Comparison of ENCODE assay signal across 8 cellular contexts in the genomic region with DNA sequence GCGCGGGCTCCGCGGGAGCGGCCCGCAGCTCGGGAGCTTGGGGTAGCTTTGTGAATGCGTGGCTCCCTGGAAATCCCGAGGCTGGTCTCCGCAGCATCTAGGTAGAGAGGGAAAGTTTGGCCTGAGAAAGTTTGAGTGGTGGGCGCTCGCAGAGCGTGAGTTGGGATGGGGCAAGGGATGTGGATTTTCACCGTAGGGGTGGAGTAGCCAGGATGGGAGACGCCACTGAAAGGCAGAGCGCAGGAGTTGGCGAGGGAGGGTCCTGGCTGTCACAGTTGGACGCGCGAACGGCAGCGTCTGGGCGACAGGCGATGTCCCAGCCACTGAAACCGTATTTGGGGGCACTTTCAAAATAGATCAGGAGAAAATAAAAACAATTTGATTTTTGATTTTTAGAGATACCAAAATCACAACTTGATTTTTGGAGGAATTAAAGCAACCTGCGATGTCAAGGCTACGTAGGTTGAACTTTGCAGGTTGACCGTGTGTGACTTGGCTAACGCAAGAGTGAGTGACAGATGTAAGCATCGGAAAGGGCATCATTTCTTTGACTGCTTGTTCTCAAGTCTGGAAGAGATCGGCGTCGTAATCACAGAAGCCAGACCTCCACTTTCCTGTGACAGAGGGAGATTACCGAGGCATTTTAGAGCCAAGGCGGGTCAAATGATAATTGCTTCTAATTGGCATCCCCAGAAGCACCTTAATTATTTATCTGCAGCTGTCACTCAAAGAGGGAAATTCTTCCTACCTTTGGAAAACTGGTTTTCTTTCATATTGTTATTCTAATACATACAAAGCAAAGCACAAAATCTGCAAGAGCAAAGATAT. TPM values are rescaled to one million over a fixed set of nuclear protein-coding genes. Genes with fewer than 3 reads are reported as not detected.
DNase-seq lines count a peak whose midpoint lies in the region; ATAC-seq and TF ChIP-seq lines count a peak whose summit lies in the region.

No MANE protein-coding gene starts in this region.

- no peak for ATAC-seq in CD4-positive, alpha-beta T cell (ENCODE audit: poor library complexity)
- no peak for ATAC-seq in activated naive CD8-positive, alpha-beta T cell treated with anti-CD3 and anti-CD28 coated beads, Interleukin-2, amount 50 U/mL, for 24 hours
- ATAC-seq in stimulated activated memory B cell treated with anti-CD40 and anti-IgM and Interleukin-4, amounts not matched to agents 10 μg/mL and 1 μg/mL and 100 μg/mL, for 72 hours = no peak
- ATAC-seq in HG02623 (IDR thresholded peaks at IDR 0.05; ENCODE audit: unreplicated experiment) = no peak

- peaks cover 4% of the 10 kb centered on the region for H3K36me3 ChIP-seq in iPS-20b (ENCODE audit: insufficient read depth, low read depth, low read length)

- POLR2A ChIA-PET in CD4-positive, alpha-beta T cell (lab: Charles Lee) = interaction anchor here (2.3 to 3.6 kb wide), 4 partner anchors 31 to 237 kb away, joined by 7 to 33 read pairs (median 16); a partner anchor contains a TSS

- peak overlapping the region; percentile 39 for H3K4me3 ChIP-seq in LNCaP clone FGC (ENCODE audit: low read depth, low read length)
- peak overlapping the region; percentile 85 for H3K4me3 ChIP-seq in iPS-20b (ENCODE audit: low read length)

- CTCF ChIA-PET in CD4-positive, alpha-beta T cell (lab: Charles Lee) = interaction anchor here (1.7 kb wide), 1 partner anchor 208 kb away, joined by 4 read pairs; no protein-coding TSS in a partner anchor

- H3K9me3 ChIP-seq in CD4-positive, alpha-beta T cell (ENCODE audit: control insufficient read depth, low read length) = no peaks in the 10 kb centered on the region
- no peaks in the 10 kb centered on the region for H3K9me3 ChIP-seq in iPS-20b (ENCODE audit: insufficient read depth, low read depth, low read length)

- H3K9me3 Mint-ChIP-seq in CD4-positive, alpha-beta T cell = no peaks in the 10 kb centered on the region
- no peaks in the 10 kb centered on the region for H3K9me3 Mint-ChIP-seq in activated naive CD8-positive, alpha-beta T cell treated with anti-CD3 and anti-CD28 coated beads, Interleukin-2, amount 50 U/mL, for 24 hours
- no peaks in the 10 kb centered on the region for H3K9me3 Mint-ChIP-seq in stimulated activated memory B cell treated with anti-CD40 and anti-IgM and Interleukin-4, amounts not matched to agents 10 μg/mL and 1 μg/mL and 100 μg/mL, for 72 hours

- no peak overlapping the region for H3K27ac ChIP-seq in CD4-positive, alpha-beta T cell (ENCODE audit: low read depth, low read length)
- H3K27ac ChIP-seq in iPS-20b (ENCODE audit: low read length) = no peak overlapping the region

- peaks cover 38% of the 10 kb centered on the region for H3K4me1 Mint-ChIP-seq in CD4-positive, alpha-beta T cell (ENCODE audit: low read depth)
- H3K4me1 Mint-ChIP-seq in activated naive CD8-positive, alpha-beta T cell treated with anti-CD3 and anti-CD28 coated beads, Interleukin-2, amount 50 U/mL, for 24 hours = peaks cover 39% of the 10 kb centered on the region
- peaks cover 43% of the 10 kb centered on the region for H3K4me1 Mint-ChIP-seq in stimulated activated memory B cell treated with anti-CD40 and anti-IgM and Interleukin-4, amounts not matched to agents 10 μg/mL and 1 μg/mL and 100 μg/mL, for 72 hours

- peaks cover 4% of the 10 kb centered on the region for H3K36me3 Mint-ChIP-seq in CD4-positive, alpha-beta T cell (ENCODE audit: low read depth)
- no peaks in the 10 kb centered on the region for H3K36me3 Mint-ChIP-seq in activated naive CD8-positive, alpha-beta T cell treated with anti-CD3 and anti-CD28 coated beads, Interleukin-2, amount 50 U/mL, for 24 hours (ENCODE audit: low read depth)
- H3K36me3 Mint-ChIP-seq in stimulated activated memory B cell treated with anti-CD40 and anti-IgM and Interleukin-4, amounts not matched to agents 10 μg/mL and 1 μg/mL and 100 μg/mL, for 72 hours = no peaks in the 10 kb centered on the region

- peak overlapping the region; percentile 86 for H3K4me3 Mint-ChIP-seq in CD4-positive, alpha-beta T cell
- H3K4me3 Mint-ChIP-seq in activated naive CD8-positive, alpha-beta T cell treated with anti-CD3 and anti-CD28 coated beads, Interleukin-2, amount 50 U/mL, for 24 hours = peak overlapping the region; percentile 83
- peak overlapping the region; percentile 82 for H3K4me3 Mint-ChIP-seq in stimulated activated memory B cell treated with anti-CD40 and anti-IgM and Interleukin-4, amounts not matched to agents 10 μg/mL and 1 μg/mL and 100 μg/mL, for 72 hours

- intact Hi-C loops in CD4-positive, alpha-beta T cell (cut with DNase I, micrococcal nuclease) = loop anchor here (2.0 to 5.0 kb wide), 2 partner anchors 19 to 558 kb away; no protein-coding TSS in a partner anchor

- H3K4me1 ChIP-seq in iPS-20b (ENCODE audit: insufficient read depth, low read length) = peaks cover 53% of the 10 kb centered on the region

- peak in 1 of 10 experiments; percentile 7 for DNase-seq in CD4-positive, alpha-beta T cell
- no peak for DNase-seq in LNCaP clone FGC (ENCODE audit: low read depth)
- no peak for DNase-seq in activated naive CD8-positive, alpha-beta T cell treated with anti-CD3 and anti-CD28 coated beads, Interleukin-2, amount 50 U/mL, for 24 hours
- DNase-seq in mesenteric fat pad (ENCODE audit: low spot score) = no peak
- DNase-seq in activated effector memory CD4-positive, alpha-beta T cell treated with Interleukin-2 at 50 U/mL for 16 hours = no peak

- peaks cover 88% of the 10 kb centered on the region for H3K27me3 Mint-ChIP-seq in CD4-positive, alpha-beta T cell
- peaks cover 58% of the 10 kb centered on the region for H3K27me3 Mint-ChIP-seq in activated naive CD8-positive, alpha-beta T cell treated with anti-CD3 and anti-CD28 coated beads, Interleukin-2, amount 50 U/mL, for 24 hours
- peaks cover 68% of the 10 kb centered on the region for H3K27me3 Mint-ChIP-seq in stimulated activated memory B cell treated with anti-CD40 and anti-IgM and Interleukin-4, amounts not matched to agents 10 μg/mL and 1 μg/mL and 100 μg/mL, for 72 hours

- H3K9ac ChIP-seq in iPS-20b (ENCODE audit: low read depth, low read length) = peak overlapping the region; percentile 64; the same call in 1 of the 2 replicates

- H3K27ac Mint-ChIP-seq in CD4-positive, alpha-beta T cell = peak overlapping the region; percentile 3
- H3K27ac Mint-ChIP-seq in activated naive CD8-positive, alpha-beta T cell treated with anti-CD3 and anti-CD28 coated beads, Interleukin-2, amount 50 U/mL, for 24 hours = peak overlapping the region; percentile 76
- H3K27ac Mint-ChIP-seq in stimulated activated memory B cell treated with anti-CD40 and anti-IgM and Interleukin-4, amounts not matched to agents 10 μg/mL and 1 μg/mL and 100 μg/mL, for 72 hours = peak overlapping the region; percentile 45

- no peak for TF ChIP-seq CTCF in CD4-positive, alpha-beta T cell (IDR thresholded peaks at IDR 0.05)
- no peak for TF ChIP-seq CTCF in LNCaP clone FGC (IDR thresholded peaks at IDR 0.05; ENCODE audit: control insufficient read depth, extremely low read depth, insufficient read depth)

- peaks cover 64% of the 10 kb centered on the region for H3K27me3 ChIP-seq in CD4-positive, alpha-beta T cell (ENCODE audit: control insufficient read depth, insufficient read depth, low read length)
- H3K27me3 ChIP-seq in iPS-20b (ENCODE audit: insufficient read depth, low read length) = peaks cover 64% of the 10 kb centered on the region

RNA-seq across cellular contexts. Expression of a gene that starts 0.6 kb away (rescaled TPM):
- total RNA-seq in CD4-positive, alpha-beta T cell = under 1 TPM; 0.08 to 0.30 TPM
- total RNA-seq in mesenteric fat pad = 1.3 TPM

RNA-seq across cellular contexts. Expression of a gene that starts 40.7 kb away (rescaled TPM):
- total RNA-seq in CD4-positive, alpha-beta T cell = 10 to 100 TPM; 34.6 to 35.7 TPM
- 87.4 TPM for total RNA-seq in mesenteric fat pad

Comparison
In these comparisons a context has a peak if more than half of its experiments do, and no peak if none do; other contexts are left out.
1. H3K27ac Mint-ChIP-seq: peak in every context shown above with its lines; median percentile 76 in activated naive CD8-positive, alpha-beta T cell treated with anti-CD3 and anti-CD28 coated beads, Interleukin-2, amount 50 U/mL, for 24 hours; 45 in stimulated activated memory B cell treated with anti-CD40 and anti-IgM and Interleukin-4, amounts not matched to agents 10 μg/mL and 1 μg/mL and 100 μg/mL, for 72 hours; 3 in CD4-positive, alpha-beta T cell.